16 cellular contexts compared by ENCODE assay signal in the genomic region with DNA sequence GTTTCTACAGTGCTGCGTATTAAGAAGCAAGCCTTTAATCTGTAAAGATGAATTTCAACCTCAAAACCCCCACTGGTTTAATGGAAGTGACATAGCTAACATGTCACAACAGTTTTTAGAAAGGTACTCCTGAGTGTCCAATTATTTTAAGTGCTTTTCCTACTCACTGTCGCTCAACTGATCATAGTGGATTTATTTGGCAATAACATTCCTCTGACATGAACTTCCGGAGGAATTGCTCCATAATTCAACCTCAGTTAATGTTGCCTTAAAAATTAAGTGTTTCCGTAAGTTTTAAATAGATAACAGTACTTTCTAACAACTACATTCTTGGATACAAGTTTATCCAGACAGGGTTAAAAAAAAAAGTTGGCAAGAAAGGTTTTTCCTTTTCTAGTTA. TPM values are rescaled to one million over a fixed set of nuclear protein-coding genes. Genes with fewer than 3 reads are reported as not detected.
"Had no signal": no experiment of that assay in that cellular context is flagged by ENCODE, and none has a peak within 500 bp of the region (broad histone marks: within the 10 kb centered on the region; RNA-seq: fewer than 3 reads in every experiment).

No MANE protein-coding gene starts in this region.

- H3K4me3 ChIP-seq: body of pancreas, colonic mucosa, heart right ventricle, sigmoid colon, upper lobe of right lung had no signal

- H3K4me1 Mint-ChIP-seq: activated naive CD8-positive, alpha-beta T cell treated with anti-CD3 and anti-CD28 coated beads, Interleukin-2, amount 10 ng/mL, durations not matched to agents 7 days and 5 days; activated T-helper 17 cell treated with anti-CD3 and anti-CD28 coated beads, Interleukin-2, amount 50 U/mL, for 72 hours; naive thymus-derived CD8-positive, alpha-beta T cell; stimulated activated naive B cell treated with anti-CD40 and anti-IgM and Interleukin-4, amounts not matched to agents 10 μg/mL and 1 μg/mL and 100 μg/mL, for 72 hours had no signal

- H3K27me3 ChIP-seq: body of pancreas, colonic mucosa, heart right ventricle, sigmoid colon, upper lobe of right lung had no signal

- H3K36me3 ChIP-seq: colonic mucosa, heart right ventricle, sigmoid colon, upper lobe of right lung, WERI-Rb-1 had no signal

- H3K9me3 ChIP-seq: body of pancreas, colonic mucosa, heart right ventricle, sigmoid colon, upper lobe of right lung had no signal

- ATAC-seq: activated T-helper 17 cell treated with anti-CD3 and anti-CD28 coated beads, Interleukin-2, amount 50 U/mL, for 72 hours; body of pancreas; heart right ventricle; left ventricle myocardium superior; naive thymus-derived CD8-positive, alpha-beta T cell; stimulated activated naive B cell treated with anti-CD40 and anti-IgM and Interleukin-4, amounts not matched to agents 10 μg/mL and 1 μg/mL and 100 μg/mL, for 72 hours; upper lobe of right lung had no signal

- H3K4me3 Mint-ChIP-seq: activated naive CD8-positive, alpha-beta T cell treated with anti-CD3 and anti-CD28 coated beads, Interleukin-2, amount 10 ng/mL, durations not matched to agents 7 days and 5 days; activated T-helper 17 cell treated with anti-CD3 and anti-CD28 coated beads, Interleukin-2, amount 50 U/mL, for 72 hours; naive thymus-derived CD8-positive, alpha-beta T cell; stimulated activated naive B cell treated with anti-CD40 and anti-IgM and Interleukin-4, amounts not matched to agents 10 μg/mL and 1 μg/mL and 100 μg/mL, for 72 hours had no signal

- H3K36me3 Mint-ChIP-seq: activated naive CD8-positive, alpha-beta T cell treated with anti-CD3 and anti-CD28 coated beads, Interleukin-2, amount 10 ng/mL, durations not matched to agents 7 days and 5 days; naive thymus-derived CD8-positive, alpha-beta T cell; stimulated activated naive B cell treated with anti-CD40 and anti-IgM and Interleukin-4, amounts not matched to agents 10 μg/mL and 1 μg/mL and 100 μg/mL, for 72 hours had no signal

- H3K4me1 ChIP-seq: body of pancreas, colonic mucosa, sigmoid colon, upper lobe of right lung had no signal

- H3K27ac Mint-ChIP-seq: activated naive CD8-positive, alpha-beta T cell treated with anti-CD3 and anti-CD28 coated beads, Interleukin-2, amount 10 ng/mL, durations not matched to agents 7 days and 5 days; activated T-helper 17 cell treated with anti-CD3 and anti-CD28 coated beads, Interleukin-2, amount 50 U/mL, for 72 hours; naive thymus-derived CD8-positive, alpha-beta T cell; stimulated activated naive B cell treated with anti-CD40 and anti-IgM and Interleukin-4, amounts not matched to agents 10 μg/mL and 1 μg/mL and 100 μg/mL, for 72 hours had no signal

- H3K9me3 Mint-ChIP-seq: activated naive CD8-positive, alpha-beta T cell treated with anti-CD3 and anti-CD28 coated beads, Interleukin-2, amount 10 ng/mL, durations not matched to agents 7 days and 5 days; activated T-helper 17 cell treated with anti-CD3 and anti-CD28 coated beads, Interleukin-2, amount 50 U/mL, for 72 hours; stimulated activated naive B cell treated with anti-CD40 and anti-IgM and Interleukin-4, amounts not matched to agents 10 μg/mL and 1 μg/mL and 100 μg/mL, for 72 hours had no signal

- DNase-seq: activated CD4-positive, alpha-beta T cell treated with anti-CD3 and anti-CD28 coated beads, Interleukin-2, amount 50 U/mL, for 48 hours; activated naive CD4-positive, alpha-beta T cell treated with Interleukin-2 at 50 U/mL for 16 hours; activated naive CD8-positive, alpha-beta T cell treated with anti-CD3 and anti-CD28 coated beads, Interleukin-2, amount 10 ng/mL, durations not matched to agents 7 days and 5 days; body of pancreas; central memory CD4-positive, alpha-beta T cell; colonic mucosa; heart right ventricle; left ventricle myocardium superior; mesendoderm; naive thymus-derived CD8-positive, alpha-beta T cell; sigmoid colon; stimulated activated naive B cell treated with anti-CD40 and anti-IgM and Interleukin-4, amounts not matched to agents 10 μg/mL and 1 μg/mL and 100 μg/mL, for 72 hours; T-helper 2 cell; upper lobe of right lung; WERI-Rb-1 had no signal

- H3K27me3 Mint-ChIP-seq: activated naive CD8-positive, alpha-beta T cell treated with anti-CD3 and anti-CD28 coated beads, Interleukin-2, amount 10 ng/mL, durations not matched to agents 7 days and 5 days; naive thymus-derived CD8-positive, alpha-beta T cell; stimulated activated naive B cell treated with anti-CD40 and anti-IgM and Interleukin-4, amounts not matched to agents 10 μg/mL and 1 μg/mL and 100 μg/mL, for 72 hours had no signal

- H3K27ac ChIP-seq: body of pancreas, colonic mucosa, sigmoid colon, upper lobe of right lung, WERI-Rb-1 had no signal

RNA-seq across cellular contexts. Expression of a gene that starts 57.4 kb away (rescaled TPM):
- total RNA-seq: activated naive CD8-positive, alpha-beta T cell treated with anti-CD3 and anti-CD28 coated beads, Interleukin-2, amount 10 ng/mL, durations not matched to agents 7 days and 5 days; activated T-helper 17 cell treated with anti-CD3 and anti-CD28 coated beads, Interleukin-2, amount 50 U/mL, for 72 hours; naive thymus-derived CD8-positive, alpha-beta T cell had no signal
